In genomic region chr9:70004310-70004709, GRCh38 we compare ENCODE assay signal across 13 cellular contexts. TPM values are rescaled to one million over a fixed set of nuclear protein-coding genes. Genes with fewer than 3 reads are reported as not detected.
"Had no signal": no experiment of that assay in that cellular context is flagged by ENCODE, and none has a peak within 500 bp of the region (broad histone marks: within the 10 kb centered on the region; RNA-seq: fewer than 3 reads in every experiment).

No MANE protein-coding gene starts in this region.

- H3K27me3 ChIP-seq: gastroesophageal sphincter, thyroid gland had no signal

- DNase-seq: activated CD4-positive, alpha-beta T cell treated with anti-CD3 and anti-CD28 coated beads, Interleukin-2, amount 10 ng/mL, durations not matched to agents 7 days and 5 days; activated CD4-positive, CD25-positive, alpha-beta regulatory T cell; activated CD8-positive, alpha-beta memory T cell treated with anti-CD3 and anti-CD28 coated beads for 24 hours; activated naive CD4-positive, alpha-beta T cell treated with anti-CD3 and anti-CD28 coated beads for 36 hours; cerebellar nuclear complex; dorsolateral prefrontal cortex; retina; thyroid gland had no signal

- H3K27ac ChIP-seq: dorsolateral prefrontal cortex, gastroesophageal sphincter, thyroid gland had no signal

- H3K4me3 ChIP-seq: dorsolateral prefrontal cortex, gastroesophageal sphincter, smooth muscle cell, thyroid gland had no signal

- ATAC-seq: activated T-helper 17 cell treated with anti-CD3 and anti-CD28 coated beads, Interleukin-2, amount 50 U/mL, for 72 hours; esophagus mucosa; gastroesophageal sphincter had no signal

- H3K9me3 ChIP-seq: gastroesophageal sphincter, thyroid gland had no signal

- H3K4me1 ChIP-seq: thyroid gland had no signal

- H3K36me3 ChIP-seq: gastroesophageal sphincter, thyroid gland had no signal

RNA-seq across cellular contexts. Expression of gene MAMDC2, which starts 39.3 kb away (rescaled TPM):
- total RNA-seq: activated CD4-positive, alpha-beta T cell treated with anti-CD3 and anti-CD28 coated beads, Interleukin-2, amount 10 ng/mL, durations not matched to agents 7 days and 5 days; activated naive CD4-positive, alpha-beta T cell treated with anti-CD3 and anti-CD28 coated beads for 36 hours; activated T-helper 17 cell treated with anti-CD3 and anti-CD28 coated beads, Interleukin-2, amount 50 U/mL, for 72 hours; T-helper 2 cell treated with Interferon-gamma antibody and Interleukin-4, amounts not matched to agents 100 ng/mL and 5 ng/mL, for 36 hours had no signal
